In genomic region chr5:6861667-6862066, GRCh38 we compare ENCODE assay signal across 1 cellular context.
TF ChIP-seq lines count a peak whose summit lies in the region.

No MANE protein-coding gene starts in this region.

TF ChIP-seq in HepG2, 621 proteins besides CTCF, POLR2A, EP300 and RAD21 (continued from another document):
- TF ChIP-seq HMGXB3 (CRISPR knock-in tag; IDR thresholded peaks at IDR 0.05; ENCODE audit: borderline replicate concordance) = no peak
- no peak for TF ChIP-seq HMG20A (CRISPR knock-in tag; IDR thresholded peaks at IDR 0.05; ENCODE audit: borderline replicate concordance)
- TF ChIP-seq HIC2 (CRISPR knock-in tag; IDR thresholded peaks at IDR 0.05; ENCODE audit: low read depth) = no peak
- no peak for TF ChIP-seq CREB1 (IDR thresholded peaks at IDR 0.05)
- no peak for TF ChIP-seq CREB1 (CRISPR knock-in tag; IDR thresholded peaks at IDR 0.05)
